Comparison of ENCODE assay signal across 1 cellular context in the genomic region with DNA sequence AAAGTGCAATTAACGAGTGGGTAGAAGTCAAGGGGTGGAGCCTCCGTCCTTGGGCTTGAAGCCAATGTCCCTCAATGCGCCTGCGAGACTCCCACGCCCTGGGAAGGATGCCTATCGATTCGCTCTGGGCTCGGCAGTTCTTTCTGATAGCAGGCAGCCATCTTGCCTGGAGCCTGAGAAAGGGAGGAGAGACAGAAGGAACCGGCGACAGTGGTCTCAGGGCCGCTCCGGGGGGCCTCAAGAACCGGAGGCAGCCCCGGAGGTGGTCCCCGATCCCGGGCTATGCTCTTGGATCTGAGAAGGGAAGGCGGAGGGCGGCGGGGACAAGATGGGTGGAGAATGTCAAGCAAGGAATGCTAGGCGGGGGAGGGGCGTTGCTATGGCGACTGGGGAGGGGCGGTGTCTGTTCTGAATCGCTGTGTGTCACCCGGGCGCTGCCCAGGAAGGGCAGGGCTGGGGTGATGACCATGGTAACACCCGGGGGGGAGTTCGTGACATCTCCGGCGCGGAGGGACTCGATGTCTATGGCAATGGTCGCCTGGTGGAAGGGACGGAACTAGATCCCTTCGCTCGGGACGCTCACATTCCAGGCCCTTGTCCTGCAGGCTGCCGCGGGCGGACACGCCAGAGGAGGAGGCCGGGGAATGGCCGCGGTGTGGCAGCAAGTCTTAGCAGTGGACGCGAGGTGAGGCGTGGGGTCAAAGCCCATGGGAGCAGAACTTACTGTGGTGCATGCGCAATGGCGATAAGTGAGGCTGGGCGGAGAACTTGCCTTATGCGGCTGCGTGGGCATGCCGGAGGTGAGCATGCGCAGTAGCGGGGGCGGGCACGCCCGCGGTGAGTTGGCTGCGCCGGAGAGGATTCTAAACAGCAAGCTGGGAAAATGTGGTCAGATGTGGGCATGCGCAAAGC.
TF ChIP-seq lines count a peak whose summit lies in the region.

Gene WDR13, plus strand, starts transcription at position 140 of the 912 bp plus-strand sequence. Its CDS starts 505 bp downstream, at position 645.

TF ChIP-seq in HepG2, 621 proteins besides CTCF, POLR2A, EP300 and RAD21 (continued from another document and continues in another):
- TF ChIP-seq KIAA2018 (CRISPR knock-in tag; IDR thresholded peaks at IDR 0.05; ENCODE audit: borderline replicate concordance) (no peak), SPEN (CRISPR knock-in tag; IDR thresholded peaks at IDR 0.05; ENCODE audit: low read depth) (no peak; the same call in 1 of the 2 replicates), CEBPG (CRISPR knock-in tag; IDR thresholded peaks at IDR 0.05) (no peak), ZSCAN12 (CRISPR knock-in tag; IDR thresholded peaks at IDR 0.05) (no peak), MIER2 (CRISPR knock-in tag; IDR thresholded peaks at IDR 0.05) (no peak), MED13 (CRISPR knock-in tag; IDR thresholded peaks at IDR 0.05) (no peak), ZNF558 (CRISPR knock-in tag; IDR thresholded peaks at IDR 0.05; ENCODE audit: borderline replicate concordance) (no peak), ZNF577 (CRISPR knock-in tag; IDR thresholded peaks at IDR 0.05; ENCODE audit: borderline replicate concordance, low read depth) (no peak), ZNF652 (CRISPR knock-in tag; IDR thresholded peaks at IDR 0.05; ENCODE audit: borderline replicate concordance, low read depth) (no peak), ZKSCAN5 (CRISPR knock-in tag; IDR thresholded peaks at IDR 0.05) (no peak), RORA (CRISPR knock-in tag; IDR thresholded peaks at IDR 0.05) (no peak), SMYD3 (CRISPR knock-in tag; IDR thresholded peaks at IDR 0.05) (no peak), ATRX (CRISPR knock-in tag; IDR thresholded peaks at IDR 0.05; ENCODE audit: borderline replicate concordance) (no peak), RFX3 (CRISPR knock-in tag; IDR thresholded peaks at IDR 0.05) (peak; percentile 78), HNRNPL (IDR thresholded peaks at IDR 0.05; ENCODE audit: low read depth, low read length) (0 out of 2 replicates have a peak, but pooled peaks have one; percentile 35), HMG20A (CRISPR knock-in tag; IDR thresholded peaks at IDR 0.05; ENCODE audit: borderline replicate concordance) (no peak), ZNF335 (CRISPR knock-in tag; IDR thresholded peaks at IDR 0.05) (no peak), FOXP1 (IDR thresholded peaks at IDR 0.05) (no peak), FOXP1 (CRISPR knock-in tag; IDR thresholded peaks at IDR 0.05) (no peak), NFYB (CRISPR knock-in tag; IDR thresholded peaks at IDR 0.05) (no peak), ZMYM3 (CRISPR knock-in tag; IDR thresholded peaks at IDR 0.05) (no peak), HNRNPLL (IDR thresholded peaks at IDR 0.05; ENCODE audit: low read depth, low read length, poor library complexity, severe bottlenecking) (no peak), U2AF1 (optimal IDR thresholded peaks at IDR 0.05; ENCODE audit: low read depth, low read length) (peak; percentile 43), ZFX (CRISPR knock-in tag; IDR thresholded peaks at IDR 0.05; ENCODE audit: low read depth) (peak; percentile 57; the same call in 1 of the 2 replicates), ZNF839 (CRISPR knock-in tag; IDR thresholded peaks at IDR 0.05; ENCODE audit: borderline replicate concordance) (no peak), ETS1 (CRISPR knock-in tag; IDR thresholded peaks at IDR 0.05) (no peak), ZFP37 (CRISPR knock-in tag; IDR thresholded peaks at IDR 0.05; ENCODE audit: borderline replicate concordance) (no peak), AFF4 (CRISPR knock-in tag; IDR thresholded peaks at IDR 0.05) (no peak), RBAK (CRISPR knock-in tag; IDR thresholded peaks at IDR 0.05) (no peak)
- TF ChIP-seq, protein P1, sequence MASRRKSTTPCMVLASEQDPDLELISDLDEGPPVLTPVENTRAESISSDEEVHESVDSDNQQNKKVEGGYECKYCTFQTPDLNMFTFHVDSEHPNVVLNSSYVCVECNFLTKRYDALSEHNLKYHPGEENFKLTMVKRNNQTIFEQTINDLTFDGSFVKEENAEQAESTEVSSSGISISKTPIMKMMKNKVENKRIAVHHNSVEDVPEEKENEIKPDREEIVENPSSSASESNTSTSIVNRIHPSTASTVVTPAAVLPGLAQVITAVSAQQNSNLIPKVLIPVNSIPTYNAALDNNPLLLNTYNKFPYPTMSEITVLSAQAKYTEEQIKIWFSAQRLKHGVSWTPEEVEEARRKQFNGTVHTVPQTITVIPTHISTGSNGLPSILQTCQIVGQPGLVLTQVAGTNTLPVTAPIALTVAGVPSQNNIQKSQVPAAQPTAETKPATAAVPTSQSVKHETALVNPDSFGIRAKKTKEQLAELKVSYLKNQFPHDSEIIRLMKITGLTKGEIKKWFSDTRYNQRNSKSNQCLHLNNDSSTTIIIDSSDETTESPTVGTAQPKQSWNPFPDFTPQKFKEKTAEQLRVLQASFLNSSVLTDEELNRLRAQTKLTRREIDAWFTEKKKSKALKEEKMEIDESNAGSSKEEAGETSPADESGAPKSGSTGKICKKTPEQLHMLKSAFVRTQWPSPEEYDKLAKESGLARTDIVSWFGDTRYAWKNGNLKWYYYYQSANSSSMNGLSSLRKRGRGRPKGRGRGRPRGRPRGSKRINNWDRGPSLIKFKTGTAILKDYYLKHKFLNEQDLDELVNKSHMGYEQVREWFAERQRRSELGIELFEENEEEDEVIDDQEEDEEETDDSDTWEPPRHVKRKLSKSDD (CRISPR knock-in tag; IDR thresholded peaks at IDR 0.05; ENCODE audit: low read depth): no peak
- TF ChIP-seq, protein P2, sequence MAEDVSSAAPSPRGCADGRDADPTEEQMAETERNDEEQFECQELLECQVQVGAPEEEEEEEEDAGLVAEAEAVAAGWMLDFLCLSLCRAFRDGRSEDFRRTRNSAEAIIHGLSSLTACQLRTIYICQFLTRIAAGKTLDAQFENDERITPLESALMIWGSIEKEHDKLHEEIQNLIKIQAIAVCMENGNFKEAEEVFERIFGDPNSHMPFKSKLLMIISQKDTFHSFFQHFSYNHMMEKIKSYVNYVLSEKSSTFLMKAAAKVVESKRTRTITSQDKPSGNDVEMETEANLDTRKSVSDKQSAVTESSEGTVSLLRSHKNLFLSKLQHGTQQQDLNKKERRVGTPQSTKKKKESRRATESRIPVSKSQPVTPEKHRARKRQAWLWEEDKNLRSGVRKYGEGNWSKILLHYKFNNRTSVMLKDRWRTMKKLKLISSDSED (CRISPR knock-in tag; IDR thresholded peaks at IDR 0.05): no peak
- TF ChIP-seq, protein P3, sequence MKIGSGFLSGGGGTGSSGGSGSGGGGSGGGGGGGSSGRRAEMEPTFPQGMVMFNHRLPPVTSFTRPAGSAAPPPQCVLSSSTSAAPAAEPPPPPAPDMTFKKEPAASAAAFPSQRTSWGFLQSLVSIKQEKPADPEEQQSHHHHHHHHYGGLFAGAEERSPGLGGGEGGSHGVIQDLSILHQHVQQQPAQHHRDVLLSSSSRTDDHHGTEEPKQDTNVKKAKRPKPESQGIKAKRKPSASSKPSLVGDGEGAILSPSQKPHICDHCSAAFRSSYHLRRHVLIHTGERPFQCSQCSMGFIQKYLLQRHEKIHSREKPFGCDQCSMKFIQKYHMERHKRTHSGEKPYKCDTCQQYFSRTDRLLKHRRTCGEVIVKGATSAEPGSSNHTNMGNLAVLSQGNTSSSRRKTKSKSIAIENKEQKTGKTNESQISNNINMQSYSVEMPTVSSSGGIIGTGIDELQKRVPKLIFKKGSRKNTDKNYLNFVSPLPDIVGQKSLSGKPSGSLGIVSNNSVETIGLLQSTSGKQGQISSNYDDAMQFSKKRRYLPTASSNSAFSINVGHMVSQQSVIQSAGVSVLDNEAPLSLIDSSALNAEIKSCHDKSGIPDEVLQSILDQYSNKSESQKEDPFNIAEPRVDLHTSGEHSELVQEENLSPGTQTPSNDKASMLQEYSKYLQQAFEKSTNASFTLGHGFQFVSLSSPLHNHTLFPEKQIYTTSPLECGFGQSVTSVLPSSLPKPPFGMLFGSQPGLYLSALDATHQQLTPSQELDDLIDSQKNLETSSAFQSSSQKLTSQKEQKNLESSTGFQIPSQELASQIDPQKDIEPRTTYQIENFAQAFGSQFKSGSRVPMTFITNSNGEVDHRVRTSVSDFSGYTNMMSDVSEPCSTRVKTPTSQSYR (CRISPR knock-in tag; IDR thresholded peaks at IDR 0.05; ENCODE audit: borderline replicate concordance): peak; percentile 59; the same call in 1 of the 2 replicates
